ENCODE assay signal across 1 cellular context in genomic region chr17:1360975-1361374, GRCh38.
TF ChIP-seq lines count a peak whose summit lies in the region.

No MANE protein-coding gene starts in this region.

TF ChIP-seq in HCT116, 20 proteins besides CTCF, POLR2A, EP300 and RAD21 (continued from another document):
- TF ChIP-seq, protein P1, sequence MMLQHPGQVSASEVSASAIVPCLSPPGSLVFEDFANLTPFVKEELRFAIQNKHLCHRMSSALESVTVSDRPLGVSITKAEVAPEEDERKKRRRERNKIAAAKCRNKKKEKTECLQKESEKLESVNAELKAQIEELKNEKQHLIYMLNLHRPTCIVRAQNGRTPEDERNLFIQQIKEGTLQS (IDR thresholded peaks at IDR 0.05): no peak
- TF ChIP-seq POLR2AphosphoS5 (IDR thresholded peaks at IDR 0.05; ENCODE audit: low read depth, low read length): no peak
